16 cellular contexts compared by ENCODE assay signal in the genomic region with DNA sequence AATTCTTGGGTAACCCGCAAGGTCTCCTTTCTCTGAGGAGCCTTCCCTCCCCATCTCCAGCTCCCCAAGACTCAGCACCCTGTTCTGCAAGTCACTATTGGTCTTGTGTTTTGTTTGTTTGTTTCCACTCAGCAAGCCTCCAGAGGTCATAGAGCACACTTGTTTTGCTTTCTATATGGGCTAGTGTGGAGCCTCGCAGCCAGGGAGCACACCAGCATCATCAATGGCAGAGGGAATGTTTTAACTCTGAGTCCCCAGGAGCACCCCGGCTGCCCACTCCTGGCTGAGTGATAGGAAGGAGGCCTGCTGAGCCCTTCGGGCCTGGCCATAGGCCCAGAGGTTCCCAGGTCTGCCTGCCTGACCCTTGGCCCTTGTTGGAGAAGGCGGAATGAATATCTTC. TPM values are rescaled to one million over a fixed set of nuclear protein-coding genes. Genes with fewer than 3 reads are reported as not detected.
DNase-seq lines count a peak whose midpoint lies in the region; ATAC-seq and TF ChIP-seq lines count a peak whose summit lies in the region.
"Had no signal": no experiment of that assay in that cellular context is flagged by ENCODE, and none has a peak within 500 bp of the region (broad histone marks: within the 10 kb centered on the region; RNA-seq: fewer than 3 reads in every experiment).

No MANE protein-coding gene starts in this region.

- H3K4me3 ChIP-seq in astrocyte of the spinal cord (ENCODE audit: low read depth, low read length) (no peak overlapping the region), sigmoid colon (no peak overlapping the region)

- no peaks in the 10 kb centered on the region for H3K9me3 Mint-ChIP-seq in T-helper 2 cell treated with Interferon-gamma antibody and Interleukin-4, amounts not matched to agents 5 μg/mL and 100 μg/mL, for 36 hours
- H3K9me3 Mint-ChIP-seq: activated CD4-positive, alpha-beta T cell treated with anti-CD3 and anti-CD28 coated beads, Interleukin-2, amount 10 ng/mL, durations not matched to agents 24 days and 14 days had no signal

- no peaks in the 10 kb centered on the region for H3K9me3 ChIP-seq in sigmoid colon

- WGBS in sigmoid colon, 2 donors, result 81 to 85% methylated on average over 5 of the region's 5 CpGs

- H3K4me1 Mint-ChIP-seq in T-helper 2 cell treated with Interferon-gamma antibody and Interleukin-4, amounts not matched to agents 5 μg/mL and 100 μg/mL, for 36 hours (ENCODE audit: low read depth), result no peaks in the 10 kb centered on the region
- H3K4me1 Mint-ChIP-seq: activated CD4-positive, alpha-beta T cell treated with anti-CD3 and anti-CD28 coated beads, Interleukin-2, amount 10 ng/mL, durations not matched to agents 24 days and 14 days had no signal

- no peak for TF ChIP-seq EP300 in sigmoid colon (IDR thresholded peaks at IDR 0.05)

- no peaks in the 10 kb centered on the region for H3K27me3 Mint-ChIP-seq in T-helper 2 cell treated with Interferon-gamma antibody and Interleukin-4, amounts not matched to agents 5 μg/mL and 100 μg/mL, for 36 hours (ENCODE audit: low read depth)
- H3K27me3 Mint-ChIP-seq: activated CD4-positive, alpha-beta T cell treated with anti-CD3 and anti-CD28 coated beads, Interleukin-2, amount 10 ng/mL, durations not matched to agents 24 days and 14 days had no signal

- ATAC-seq in left ventricle myocardium superior (no peak), GM19397 (IDR thresholded peaks at IDR 0.05; ENCODE audit: unreplicated experiment) (no peak)

- in situ Hi-C loops in astrocyte of the spinal cord (cut with HindIII; ENCODE audit: low sequenced_read_pairs), result no loop called here

- TF ChIP-seq CTCF in astrocyte of the spinal cord (IDR thresholded peaks at IDR 0.05; ENCODE audit: low read depth, low read length), result no peak
- no peak for TF ChIP-seq CTCF in sigmoid colon (IDR thresholded peaks at IDR 0.05)

- H3K36me3 ChIP-seq in sigmoid colon, result no peaks in the 10 kb centered on the region

- intact Hi-C loops in left ventricle myocardium superior (cut with micrococcal nuclease) (no loop called here), sigmoid colon (cut with DNase I) (no loop called here)

- no peaks in the 10 kb centered on the region for H3K36me3 Mint-ChIP-seq in T-helper 2 cell treated with Interferon-gamma antibody and Interleukin-4, amounts not matched to agents 5 μg/mL and 100 μg/mL, for 36 hours (ENCODE audit: low read depth)

- no peak overlapping the region for H3K4me3 Mint-ChIP-seq in T-helper 2 cell treated with Interferon-gamma antibody and Interleukin-4, amounts not matched to agents 5 μg/mL and 100 μg/mL, for 36 hours
- H3K4me3 Mint-ChIP-seq: activated CD4-positive, alpha-beta T cell treated with anti-CD3 and anti-CD28 coated beads, Interleukin-2, amount 10 ng/mL, durations not matched to agents 24 days and 14 days had no signal

- peak; percentile 28 for DNase-seq in ELR (ENCODE audit: low read depth)
- peak; percentile 45 for DNase-seq in astrocyte of the spinal cord (ENCODE audit: low read depth, low spot score)
- DNase-seq in left ventricle myocardium superior, result peak; percentile 23
- DNase-seq in sigmoid colon, result peak; percentile 47
- no peak for DNase-seq in hypothalamus (lab: John Stamatoyannopoulos, UW)
- no peak for DNase-seq in T-helper 2 cell treated with Interferon-gamma antibody and Interleukin-4, amounts not matched to agents 5 μg/mL and 100 μg/mL, for 36 hours (ENCODE audit: low spot score)
- no peak for DNase-seq in activated CD4-positive, alpha-beta T cell treated with anti-CD3 and anti-CD28 coated beads, Interleukin-2, amount 50 U/mL, for 4 hours
- DNase-seq: activated CD4-positive, alpha-beta T cell treated with anti-CD3 and anti-CD28 coated beads, Interleukin-2, amount 10 ng/mL, durations not matched to agents 24 days and 14 days; activated naive CD4-positive, alpha-beta T cell; dermis blood vessel endothelial cell; mesendoderm; NCI-H1436; NCI-H2171 treated with DMSO at 0.1 percent for 48 hours; stimulated activated CD4-positive, alpha-beta T cell treated with anti-CD3 and anti-CD28 coated beads, Interleukin-2, amount 100 ng/mL, for 48 hours had no signal

- no peaks in the 10 kb centered on the region for H3K27me3 ChIP-seq in sigmoid colon

- H3K27ac Mint-ChIP-seq in T-helper 2 cell treated with Interferon-gamma antibody and Interleukin-4, amounts not matched to agents 5 μg/mL and 100 μg/mL, for 36 hours, result no peak overlapping the region
- H3K27ac Mint-ChIP-seq: activated CD4-positive, alpha-beta T cell treated with anti-CD3 and anti-CD28 coated beads, Interleukin-2, amount 10 ng/mL, durations not matched to agents 24 days and 14 days had no signal

- no peak for TF ChIP-seq POLR2A in sigmoid colon (IDR thresholded peaks at IDR 0.05)

- H3K4me1 ChIP-seq in sigmoid colon, result peaks cover 0 to 16% (median 12%) of the 10 kb centered on the region in 4 donors

- H3K27ac ChIP-seq in sigmoid colon, result peak overlapping the region in 2 of 4 donors; percentile 38 to 58
- H3K27ac ChIP-seq: KMS-11 had no signal

RNA-seq across cellular contexts. Expression of a gene that starts 36.6 kb away (rescaled TPM):
- total RNA-seq in left ventricle myocardium superior, result 2.1 TPM
- total RNA-seq in sigmoid colon, result 1 to 10 TPM; 2.1 to 6.4 (median 2.9) TPM
- under 1 TPM; 0.23 to 0.76 (median 0.60) TPM for polyA plus RNA-seq in sigmoid colon

Comparison
In these comparisons a context has a peak if more than half of its experiments do, and no peak if none do; other contexts are left out.
1. DNase-seq: peak in ELR (single experiment), astrocyte of the spinal cord (single experiment), left ventricle myocardium superior (single experiment) and sigmoid colon (single experiment); none in hypothalamus (0 of 51), T-helper 2 cell treated with Interferon-gamma antibody and Interleukin-4, amounts not matched to agents 5 μg/mL and 100 μg/mL, for 36 hours (single experiment) and activated CD4-positive, alpha-beta T cell treated with anti-CD3 and anti-CD28 coated beads, Interleukin-2, amount 50 U/mL, for 4 hours (0 of 2).